ENCODE assay signal across 1 cellular context in genomic region chr16:4682616-4683254, GRCh38.
TF ChIP-seq lines count a peak whose summit lies in the region.

No MANE protein-coding gene starts in this region.

TF ChIP-seq in GM12878, 131 proteins besides CTCF, POLR2A, EP300 and RAD21 (continued from another document):
- TF ChIP-seq ZNF687 (IDR thresholded peaks at IDR 0.05) (no peak), ZBTB33 (IDR thresholded peaks at IDR 0.05) (peak; percentile 80; the same call in 1 of the 2 replicates), BCLAF1 (IDR thresholded peaks at IDR 0.05) (no peak)
